Comparison of ENCODE assay signal across 1 cellular context in genomic region chr12:53454710-53455109, GRCh38.
TF ChIP-seq lines count a peak whose summit lies in the region.

No MANE protein-coding gene starts in this region.

TF ChIP-seq in GM12878, 131 proteins besides CTCF, POLR2A, EP300 and RAD21:
- TF ChIP-seq RAD51 (IDR thresholded peaks at IDR 0.05) (no peak), POLR2AphosphoS5 (IDR thresholded peaks at IDR 0.05; ENCODE audit: low read length) (peak; percentile 82)
